In genomic region chr5:32225445-32225844, GRCh38 we compare ENCODE assay signal across 2 cellular contexts.
TF ChIP-seq lines count a peak whose summit lies in the region.

No MANE protein-coding gene starts in this region.

TF ChIP-seq in HCT116, 20 proteins besides CTCF, POLR2A, EP300 and RAD21:
- TF ChIP-seq POLR2AphosphoS5 (IDR thresholded peaks at IDR 0.05; ENCODE audit: low read depth, low read length) (no peak), YY1 (IDR thresholded peaks at IDR 0.05; ENCODE audit: extremely low read depth, insufficient replicate concordance, low read depth, low read length) (no peak), SIN3A (IDR thresholded peaks at IDR 0.05; ENCODE audit: low read depth) (no peak), EZH2phosphoT487 (IDR thresholded peaks at IDR 0.05; ENCODE audit: borderline replicate concordance) (no peak), EZH2 (IDR thresholded peaks at IDR 0.05) (no peak), REST (IDR thresholded peaks at IDR 0.05; ENCODE audit: low read depth) (no peak), ZNF274 (IDR thresholded peaks at IDR 0.05; ENCODE audit: low read depth, low read length) (no peak), TCF7L2 (IDR thresholded peaks at IDR 0.05; ENCODE audit: borderline replicate concordance, extremely low read depth, insufficient read depth, insufficient read length) (no peak), ZFX (IDR thresholded peaks at IDR 0.05) (no peak), ZBTB33 (IDR thresholded peaks at IDR 0.05; ENCODE audit: extremely low read depth, insufficient replicate concordance, low read length) (no peak), FOSL1 (IDR thresholded peaks at IDR 0.05; ENCODE audit: low read depth) (no peak)

TF ChIP-seq in H1, 55 proteins besides CTCF, POLR2A, EP300 and RAD21:
- no peak for TF ChIP-seq SP4 (IDR thresholded peaks at IDR 0.05; ENCODE audit: low read length)
- TF ChIP-seq JUND (IDR thresholded peaks at IDR 0.05; ENCODE audit: low read length) = no peak
- no peak for TF ChIP-seq RNF2 (IDR thresholded peaks at IDR 0.05; ENCODE audit: borderline replicate concordance, low read depth, low read length, missing control alignments, poor library complexity, severe bottlenecking)
- TF ChIP-seq MAFK (IDR thresholded peaks at IDR 0.05; ENCODE audit: low read depth, low read length) = no peak
- TF ChIP-seq TCF12 (IDR thresholded peaks at IDR 0.05; ENCODE audit: low read depth, low read length) = no peak
